ENCODE assay signal across 8 cellular contexts in the genomic region with DNA sequence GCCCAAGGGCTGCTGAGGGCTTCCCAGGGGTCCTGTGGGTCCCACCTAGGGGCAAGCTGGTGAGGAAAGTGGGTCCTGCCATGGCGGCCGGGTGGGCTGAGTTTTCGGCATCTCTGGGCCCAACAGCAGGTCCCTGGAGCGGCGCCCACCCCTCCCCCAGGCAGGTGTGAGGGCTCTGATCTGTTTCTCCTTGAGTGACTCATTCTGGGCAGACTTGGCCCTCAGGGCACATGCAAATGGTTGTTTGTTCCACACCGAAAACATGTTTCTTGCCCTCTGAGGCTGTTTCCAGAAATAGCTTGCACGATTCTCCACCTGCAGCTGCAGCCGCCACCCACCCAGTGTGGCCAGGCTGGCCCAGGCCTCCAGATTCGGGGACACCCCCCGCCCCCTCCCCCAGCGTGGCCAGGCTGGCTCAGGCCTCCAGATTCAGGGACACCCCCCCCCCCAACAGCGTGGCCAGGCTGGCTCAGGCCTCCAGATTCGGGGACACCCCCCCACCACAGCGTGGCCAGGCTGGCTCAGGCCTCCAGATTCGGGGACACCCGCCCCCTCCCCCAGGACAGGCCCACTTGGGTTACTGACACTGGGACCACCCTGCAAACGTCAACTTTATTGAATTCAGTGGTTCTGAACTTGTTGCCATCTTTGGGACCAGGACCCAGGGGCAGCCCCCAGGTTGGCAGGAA. TPM values are rescaled to one million over a fixed set of nuclear protein-coding genes. Genes with fewer than 3 reads are reported as not detected.
A peak's percentile ranks its signal among the peaks of the same experiment; 100 is the strongest.
DNase-seq lines count a peak whose midpoint lies in the region; ATAC-seq lines count a peak whose summit lies in the region.
"Not testable (repeated sequence)": the region's sequence is repeated elsewhere in the genome, so short reads cannot be mapped to it uniquely, and the experiment has no call there.

No MANE protein-coding gene starts in this region.

- intact Hi-C loops in sciatic nerve (cut with DNase I) = not testable (repeated sequence)

- not testable (repeated sequence) for H3K4me3 Mint-ChIP-seq in activated T-cell treated with anti-CD3 and anti-CD28 coated beads, Interleukin-2, amount 50 U/mL, for 24 hours

- not testable (repeated sequence) for H3K4me1 Mint-ChIP-seq in activated T-cell treated with anti-CD3 and anti-CD28 coated beads, Interleukin-2, amount 50 U/mL, for 24 hours (ENCODE audit: low read depth)

- peak; percentile 9 for DNase-seq in activated T-cell treated with anti-CD3 and anti-CD28 coated beads, Interleukin-2, amount 50 U/mL, for 24 hours
- peak; percentile 0 for DNase-seq in sciatic nerve (ENCODE audit: low spot score)

- not testable (repeated sequence) for H3K27ac Mint-ChIP-seq in activated T-cell treated with anti-CD3 and anti-CD28 coated beads, Interleukin-2, amount 50 U/mL, for 24 hours

- H3K36me3 Mint-ChIP-seq in activated T-cell treated with anti-CD3 and anti-CD28 coated beads, Interleukin-2, amount 50 U/mL, for 24 hours (ENCODE audit: low read depth) = not testable (repeated sequence)

- ATAC-seq in GM18498 (IDR thresholded peaks at IDR 0.05; ENCODE audit: unreplicated experiment) = peak; percentile 62
- peak; percentile 64 for ATAC-seq in GM19035 (IDR thresholded peaks at IDR 0.05; ENCODE audit: unreplicated experiment)
- ATAC-seq in GM21447 (IDR thresholded peaks at IDR 0.05; ENCODE audit: unreplicated experiment) = peak; percentile 59
- peak; percentile 55 for ATAC-seq in HG02759 (IDR thresholded peaks at IDR 0.05; ENCODE audit: unreplicated experiment)
- peak; percentile 53 for ATAC-seq in HG03103 (IDR thresholded peaks at IDR 0.05; ENCODE audit: low read depth, unreplicated experiment)
- ATAC-seq in HG03565 (IDR thresholded peaks at IDR 0.05; ENCODE audit: unreplicated experiment) = peak; percentile 48
- not testable (repeated sequence) for ATAC-seq in sciatic nerve

- not testable (repeated sequence) for H3K27me3 Mint-ChIP-seq in activated T-cell treated with anti-CD3 and anti-CD28 coated beads, Interleukin-2, amount 50 U/mL, for 24 hours

- H3K9me3 Mint-ChIP-seq in activated T-cell treated with anti-CD3 and anti-CD28 coated beads, Interleukin-2, amount 50 U/mL, for 24 hours = not testable (repeated sequence)

RNA-seq across cellular contexts. Expression of a gene that starts 48.8 kb away (rescaled TPM):
- total RNA-seq in sciatic nerve = 8.7 TPM
